26 cellular contexts compared by ENCODE assay signal in genomic region chr6:44404715-44405099, GRCh38.
"Had no signal": no experiment of that assay in that cellular context is flagged by ENCODE, and none has a peak within 500 bp of the region (broad histone marks: within the 10 kb centered on the region; RNA-seq: fewer than 3 reads in every experiment).

No MANE protein-coding gene starts in this region.

- FAIRE-seq: colon, islet of Langerhans, keratinocyte had no signal

- H3K4me1 ChIP-seq: left lung, lower lobe of right lung had no signal

- H3K4me1 Mint-ChIP-seq: mesothelial cell of epicardium had no signal

- DNase-seq: dermis blood vessel endothelial cell; dorsolateral prefrontal cortex; effector CD4-positive, alpha-beta T cell; effector memory CD4-positive, alpha-beta T cell; erythroblast; esophagus squamous epithelium; foreskin melanocyte; gastrocnemius medialis; glutamatergic neuron; head of caudate nucleus; heart right ventricle; hippocampal formation; left cardiac atrium; left lung; left ventricle myocardium superior; lower lobe of right lung; mesenchymal stem cell; mucosa of descending colon; naive B cell had no signal

- H3K4me3 ChIP-seq: coronary artery, dorsolateral prefrontal cortex, esophagus squamous epithelium, gastrocnemius medialis, heart right ventricle, left lung, lower lobe of right lung, mucosa of descending colon had no signal

- H3K27me3 ChIP-seq: dorsolateral prefrontal cortex, esophagus squamous epithelium, gastrocnemius medialis, heart right ventricle, left lung had no signal

- H3K9me3 Mint-ChIP-seq: naive B cell had no signal

- ATAC-seq: esophagus mucosa, gastrocnemius medialis, heart right ventricle, left cardiac atrium, left lung, left ventricle myocardium superior, lower lobe of right lung, mucosa of descending colon had no signal

- H3K27ac Mint-ChIP-seq: mesothelial cell of epicardium had no signal

- H3K9me3 ChIP-seq: esophagus squamous epithelium, gastrocnemius medialis, heart right ventricle, left lung, lower lobe of right lung, mucosa of descending colon had no signal

- H3K27me3 Mint-ChIP-seq: naive B cell had no signal

- H3K4me3 Mint-ChIP-seq: mesothelial cell of epicardium, naive B cell had no signal

- H3K27ac ChIP-seq: coronary artery, dorsolateral prefrontal cortex, epithelial cell of prostate, esophagus squamous epithelium, gastrocnemius medialis, heart right ventricle, left lung, lower lobe of right lung had no signal
